In genomic region chr3:161413855-161414210, GRCh38 we compare ENCODE assay signal across 24 cellular contexts. TPM values are rescaled to one million over a fixed set of nuclear protein-coding genes. Genes with fewer than 3 reads are reported as not detected.
DNase-seq lines count a peak whose midpoint lies in the region; ATAC-seq, FAIRE-seq and TF ChIP-seq lines count a peak whose summit lies in the region.
"Had no signal": no experiment of that assay in that cellular context is flagged by ENCODE, and none has a peak within 500 bp of the region (broad histone marks: within the 10 kb centered on the region; RNA-seq: fewer than 3 reads in every experiment).

No MANE protein-coding gene starts in this region.

- peak; percentile 55 for FAIRE-seq in GM18507 (lab: Jason Lieb, UNC)
- FAIRE-seq: GM12891 had no signal

- peaks cover 23% of the 10 kb centered on the region; the same call in 1 of the 2 replicates for H3K4me1 ChIP-seq in Panc1 (ENCODE audit: control insufficient read depth, insufficient read depth, low read length)

- POLR2A ChIA-PET in Panc1 (lab: Charles Lee) = no interaction called here
- POLR2A ChIA-PET in CD4-positive, alpha-beta T cell (lab: Charles Lee) = no interaction called here

- 0 out of 2 replicates have a peak, but pooled peaks have one; percentile 4 for TF ChIP-seq CTCF in Panc1 (IDR thresholded peaks at IDR 0.05)
- TF ChIP-seq CTCF in CD4-positive, alpha-beta T cell (IDR thresholded peaks at IDR 0.05) = no peak

- H3K9me3 Mint-ChIP-seq in CD4-positive, alpha-beta T cell = no peaks in the 10 kb centered on the region

- H3K27ac ChIP-seq in Panc1 (ENCODE audit: low read length) = peak overlapping the region; percentile 72
- no peak overlapping the region for H3K27ac ChIP-seq in CD4-positive, alpha-beta T cell (ENCODE audit: low read depth, low read length)
- H3K27ac ChIP-seq: gastroesophageal sphincter, left lung, testis had no signal

- H3K4me1 Mint-ChIP-seq in CD4-positive, alpha-beta T cell (ENCODE audit: low read depth) = peaks cover 4% of the 10 kb centered on the region

- H3K4me3 ChIP-seq in Panc1 (ENCODE audit: low read depth in 2 of 2, low read length in 2 of 2) = no peak overlapping the region
- H3K4me3 ChIP-seq: gastroesophageal sphincter, left lung, testis had no signal

- intact Hi-C loops in Panc1 (cut with micrococcal nuclease; ENCODE audit: unreplicated experiment) = no loop called here
- intact Hi-C loops in CD4-positive, alpha-beta T cell (cut with DNase I, micrococcal nuclease) = loop anchor here in 1 of 2 experiments (2.0 kb wide), 1 partner anchor 139 kb away; no protein-coding TSS in a partner anchor

- no peak overlapping the region for H3K4me3 Mint-ChIP-seq in CD4-positive, alpha-beta T cell

- H3K27ac Mint-ChIP-seq in CD4-positive, alpha-beta T cell = no peak overlapping the region

- peaks cover 8% of the 10 kb centered on the region; the same call in 1 of the 2 replicates for H3K9me3 ChIP-seq in Panc1 (ENCODE audit: control insufficient read depth, insufficient read depth, low read depth, low read length)
- H3K9me3 ChIP-seq in CD4-positive, alpha-beta T cell (ENCODE audit: control insufficient read depth, low read length) = no peaks in the 10 kb centered on the region
- H3K9me3 ChIP-seq: gastroesophageal sphincter, left lung, testis had no signal

- ATAC-seq in GM21390 (IDR thresholded peaks at IDR 0.05; ENCODE audit: unreplicated experiment) (peak; percentile 57), HG02884 (IDR thresholded peaks at IDR 0.05; ENCODE audit: unreplicated experiment) (peak; percentile 43), Panc1 (no peak), esophagus mucosa (no peak)
- ATAC-seq in CD4-positive, alpha-beta T cell (ENCODE audit: poor library complexity) = no peak
- ATAC-seq: gastroesophageal sphincter, left lung had no signal

- no peaks in the 10 kb centered on the region for H3K27me3 Mint-ChIP-seq in CD4-positive, alpha-beta T cell

- CTCF ChIA-PET in Panc1 (lab: Charles Lee) = no interaction called here
- CTCF ChIA-PET in CD4-positive, alpha-beta T cell (lab: Charles Lee) = interaction anchor here (0.9 kb wide), 1 partner anchor 14 kb away, joined by 3 read pairs; no protein-coding TSS in a partner anchor

- in situ Hi-C loops in Panc1 (cut with HindIII; ENCODE audit: low pct_unique_long_range_greater_than_20kb, low sequenced_read_pairs) = no loop called here

- no peaks in the 10 kb centered on the region for H3K27me3 ChIP-seq in Panc1 (ENCODE audit: control insufficient read depth, insufficient read depth, low read length)
- no peaks in the 10 kb centered on the region for H3K27me3 ChIP-seq in CD4-positive, alpha-beta T cell (ENCODE audit: control insufficient read depth, insufficient read depth, low read length)
- H3K27me3 ChIP-seq: gastroesophageal sphincter, left lung, testis had no signal

- no TSS peak for BruUV-seq in Panc1 (replicated peaks; lab: Mats Ljungman, UMichigan)

- DNase-seq in GM18507 (ENCODE audit: extremely low spot score, insufficient read length, low read depth) (no peak), Panc1 (ENCODE audit: low read depth, low spot score) (no peak), EL (no peak)
- no peak for DNase-seq in activated effector memory CD4-positive, alpha-beta T cell treated with anti-CD3 and anti-CD28 coated beads, Interleukin-2, amount 50 U/mL, for 16 hours
- DNase-seq in CD4-positive, alpha-beta T cell = no peak
- DNase-seq: activated CD4-positive, alpha-beta T cell treated with anti-CD3 and anti-CD28 coated beads for 4 hours; activated CD8-positive, alpha-beta memory T cell treated with anti-CD3 and anti-CD28 coated beads, Interleukin-2, amount 50 U/mL, for 4 hours; activated naive CD4-positive, alpha-beta T cell treated with anti-CD3 and anti-CD28 coated beads, Interleukin-2, amount 50 U/mL, for 16 hours; cortex of kidney; HCEC 1CT; NCI-H187 treated with DMSO at 0.1 percent for 48 hours; stimulated activated CD4-positive, alpha-beta T cell treated with anti-CD3 and anti-CD28 coated beads, Interleukin-4, amount 100 ng/mL, for 4 hours; T1000 had no signal

- H3K36me3 Mint-ChIP-seq in CD4-positive, alpha-beta T cell (ENCODE audit: low read depth) = no peaks in the 10 kb centered on the region

- H3K36me3 ChIP-seq in Panc1 (ENCODE audit: control insufficient read depth, insufficient read depth, low read length) = no peaks in the 10 kb centered on the region
- H3K36me3 ChIP-seq: gastroesophageal sphincter, left lung had no signal

RNA-seq across cellular contexts. Expression of gene SPTSSB, which starts 42.5 kb away (rescaled TPM):
- total RNA-seq in Panc1 (2021; ENCODE audit: unreplicated experiment) = 3.7 TPM
- polyA plus RNA-seq in Panc1 (2012; ENCODE audit: insufficient read length) = 3.1 TPM
- 3.2 TPM for total RNA-seq in esophagus mucosa
- total RNA-seq in CD4-positive, alpha-beta T cell = under 1 TPM in 1 of 2 experiments, not detected in 1; 0.11 TPM
- total RNA-seq: G401, left lung, M059J, NCI-H460, OCI-LY7, testis had no signal

Comparison
In these comparisons a context has a peak if more than half of its experiments do, and no peak if none do; other contexts are left out.
1. ATAC-seq: peak in GM21390 (single experiment) and HG02884 (single experiment); none in Panc1 (single experiment), esophagus mucosa (single experiment) and CD4-positive, alpha-beta T cell (single experiment).